1 cellular context compared by ENCODE assay signal in genomic region chr1:55069280-55069679, GRCh38.
TF ChIP-seq lines count a peak whose summit lies in the region.

No MANE protein-coding gene starts in this region.

TF ChIP-seq in GM23338, 12 proteins besides CTCF, POLR2A, EP300 and RAD21 (continued from another document):
- TF ChIP-seq REST (IDR thresholded peaks at IDR 0.05; ENCODE audit: unreplicated experiment): no peak
- TF ChIP-seq ZNF114 (CRISPR knock-in tag; IDR thresholded peaks at IDR 0.05): no peak
- no peak for TF ChIP-seq EZH2phosphoT487 (IDR thresholded peaks at IDR 0.05; ENCODE audit: unreplicated experiment)
- TF ChIP-seq POLR2AphosphoS5 (IDR thresholded peaks at IDR 0.05; ENCODE audit: low read depth): no peak
- TF ChIP-seq EZH2 (IDR thresholded peaks at IDR 0.05; ENCODE audit: low read depth, unreplicated experiment): no peak
- no peak for TF ChIP-seq ZNF462 (CRISPR knock-in tag; IDR thresholded peaks at IDR 0.05)
- no peak for TF ChIP-seq NANOG (IDR thresholded peaks at IDR 0.05; ENCODE audit: borderline replicate concordance)
- TF ChIP-seq JUNB (IDR thresholded peaks at IDR 0.05; ENCODE audit: unreplicated experiment): no peak
- no peak for TF ChIP-seq STAT1 (IDR thresholded peaks at IDR 0.05; ENCODE audit: unreplicated experiment)
- no peak for TF ChIP-seq ZNF331 (CRISPR knock-in tag; IDR thresholded peaks at IDR 0.05; ENCODE audit: low read depth)
- TF ChIP-seq ETS1 (IDR thresholded peaks at IDR 0.05): no peak
